Comparison of ENCODE assay signal across 10 cellular contexts in genomic region chr2:149733936-149734685, GRCh38.
DNase-seq lines count a peak whose midpoint lies in the region; TF ChIP-seq lines count a peak whose summit lies in the region.
"Had no signal": no experiment of that assay in that cellular context is flagged by ENCODE, and none has a peak within 500 bp of the region (broad histone marks: within the 10 kb centered on the region; RNA-seq: fewer than 3 reads in every experiment).

No MANE protein-coding gene starts in this region.

- DNase-seq in HCEC 1CT (peak; percentile 64), SK-N-SH (peak; percentile 4), foreskin fibroblast (peak; percentile 54 to 72), pulmonary artery endothelial cell (ENCODE audit: low read depth, low spot score) (peak; percentile 86), esophagus muscularis mucosa (ENCODE audit: extremely low spot score) (no peak), COR-L47 (lab: John Stamatoyannopoulos, UW) (no peak)
- no peak for DNase-seq in activated CD4-positive, alpha-beta T cell treated with anti-CD3 and anti-CD28 coated beads, Interleukin-2, amount 50 U/mL, for 48 hours
- DNase-seq in stimulated activated CD4-positive, alpha-beta T cell treated with anti-CD3 and anti-CD28 coated beads, Interleukin-4, amount 100 ng/mL, for 24 hours: no peak
- DNase-seq: DMS79, T-helper 2 cell had no signal

- H2AFZ ChIP-seq in SK-N-SH (ENCODE audit: low read depth): peak overlapping the region; percentile 68; the same call in 1 of the 2 replicates

- no peak for TF ChIP-seq CTCF in SK-N-SH (IDR thresholded peaks at IDR 0.05)
- TF ChIP-seq CTCF in foreskin fibroblast (IDR thresholded peaks at IDR 0.05; ENCODE audit: low read depth, low read length): no peak
- TF ChIP-seq CTCF in esophagus muscularis mucosa (IDR thresholded peaks at IDR 0.05): no peak

- peaks cover 18% of the 10 kb centered on the region for H3F3A ChIP-seq in SK-N-SH (replicated peaks; ENCODE audit: insufficient read depth)

- peaks cover 12 to 33% of the 10 kb centered on the region in 2 experiments for H3K4me1 ChIP-seq in SK-N-SH (ENCODE audit: control insufficient read depth in 1 of 2, insufficient read depth in 2 of 2, low read depth in 1 of 2, low read length in 1 of 2)
- peaks cover 0 to 31% (median 24%) of the 10 kb centered on the region in 4 donors for H3K4me1 ChIP-seq in esophagus muscularis mucosa

- intact Hi-C loops in esophagus muscularis mucosa (cut with DNase I): no loop called here

- WGBS in SK-N-SH (ENCODE audit: low lambda C conversion rate): 65% methylated on average over 3 of the region's 3 CpGs
- WGBS in esophagus muscularis mucosa: 69% methylated on average over 3 of the region's 3 CpGs

- H3K4me3 ChIP-seq in SK-N-SH (ENCODE audit: low read depth in 2 of 2, low read length in 1 of 2) (no peak overlapping the region), foreskin fibroblast (ENCODE audit: low read depth in 1 of 2, low read length in 2 of 2) (no peak overlapping the region), esophagus muscularis mucosa (no peak overlapping the region)

- TF ChIP-seq EP300 in SK-N-SH (IDR thresholded peaks at IDR 0.05; ENCODE audit: borderline replicate concordance in 1 of 2, low read depth in 1 of 2, low read length in 1 of 2) (peak; percentile 14 to 26; a peak in 1 of 4 replicates), esophagus muscularis mucosa (IDR thresholded peaks at IDR 0.05) (no peak)

- H3K79me2 ChIP-seq in SK-N-SH (ENCODE audit: insufficient read depth): no peaks in the 10 kb centered on the region

- TF ChIP-seq RAD21 in SK-N-SH (IDR thresholded peaks at IDR 0.05; ENCODE audit: low read length): no peak

- H3K9ac ChIP-seq in SK-N-SH: peak overlapping the region; percentile 33; the same call in 1 of the 2 replicates

- H3K9me3 ChIP-seq in SK-N-SH (no peaks in the 10 kb centered on the region), esophagus muscularis mucosa (no peaks in the 10 kb centered on the region)

- H3K9me2 ChIP-seq in SK-N-SH: no peaks in the 10 kb centered on the region

- H3K36me3 ChIP-seq in SK-N-SH (replicated peaks in 1 of 2; ENCODE audit: control insufficient read depth in 1 of 2, insufficient read depth in 2 of 2, low read length in 1 of 2): no peaks in the 10 kb centered on the region
- no peaks in the 10 kb centered on the region for H3K36me3 ChIP-seq in esophagus muscularis mucosa

- POLR2A ChIA-PET in SK-N-SH (lab: Yijun Ruan, JAX): no interaction called here

- no peaks in the 10 kb centered on the region for H3K27me3 ChIP-seq in SK-N-SH (ENCODE audit: insufficient read depth)
- no peaks in the 10 kb centered on the region for H3K27me3 ChIP-seq in esophagus muscularis mucosa

- H3K27ac ChIP-seq in SK-N-SH (ENCODE audit: low read depth in 2 of 2, low read length in 1 of 2): peak overlapping the region; percentile 67 to 71
- no peak overlapping the region for H3K27ac ChIP-seq in esophagus muscularis mucosa (replicated peaks in 1 of 4)

- H4K20me1 ChIP-seq in SK-N-SH (ENCODE audit: insufficient read depth): no peaks in the 10 kb centered on the region

- CTCF ChIA-PET in SK-N-SH (lab: Yijun Ruan, JAX): no interaction called here

- peak overlapping the region; percentile 3; the same call in 1 of the 2 replicates for H3K4me2 ChIP-seq in SK-N-SH

- no peak for TF ChIP-seq POLR2A in esophagus muscularis mucosa (IDR thresholded peaks at IDR 0.05; ENCODE audit: low read depth)

TF ChIP-seq in SK-N-SH, 30 proteins besides CTCF, POLR2A, EP300 and RAD21:
- TF ChIP-seq JUND (IDR thresholded peaks at IDR 0.05) (0 out of 2 replicates have a peak, but pooled peaks have one; percentile 30), EZH2phosphoT487 (IDR thresholded peaks at IDR 0.05; ENCODE audit: borderline replicate concordance, low read depth) (no peak), MXI1 (IDR thresholded peaks at IDR 0.05; ENCODE audit: low read depth, low read length) (no peak), NFIC (IDR thresholded peaks at IDR 0.05; ENCODE audit: borderline replicate concordance) (no peak), USF2 (IDR thresholded peaks at IDR 0.05; ENCODE audit: borderline replicate concordance, low read depth, low read length) (no peak), TCF12 (IDR thresholded peaks at IDR 0.05) (peak; percentile 68), RCOR1 (IDR thresholded peaks at IDR 0.05; ENCODE audit: low read length) (no peak), PBX3 (IDR thresholded peaks at IDR 0.05) (peak; percentile 95), FOSL2 (IDR thresholded peaks at IDR 0.05; ENCODE audit: borderline replicate concordance, low read depth) (peak; percentile 5; the same call in 1 of the 2 replicates), MEF2A (IDR thresholded peaks at IDR 0.05; ENCODE audit: borderline replicate concordance, low read depth) (no peak), TAF1 (IDR thresholded peaks at IDR 0.05; ENCODE audit: borderline replicate concordance, low read depth, low read length) (no peak), MAX (IDR thresholded peaks at IDR 0.05; ENCODE audit: low read depth) (no peak), TEAD4 (IDR thresholded peaks at IDR 0.05; ENCODE audit: borderline replicate concordance, insufficient read depth) (peak; percentile 77; the same call in 1 of the 2 replicates)

Comparison
In these comparisons a context has a peak if more than half of its experiments do, and no peak if none do; other contexts are left out.
1. DNase-seq: peak in HCEC 1CT (single experiment), SK-N-SH (single experiment), foreskin fibroblast (2 of 2) and pulmonary artery endothelial cell (single experiment); none in activated CD4-positive, alpha-beta T cell treated with anti-CD3 and anti-CD28 coated beads, Interleukin-2, amount 50 U/mL, for 48 hours (0 of 2), stimulated activated CD4-positive, alpha-beta T cell treated with anti-CD3 and anti-CD28 coated beads, Interleukin-4, amount 100 ng/mL, for 24 hours (single experiment), esophagus muscularis mucosa (single experiment) and COR-L47 (single experiment).
2. H3K27ac ChIP-seq: peak in SK-N-SH (2 of 2); none in esophagus muscularis mucosa (0 of 4).